19 cellular contexts compared by ENCODE assay signal in genomic region chr5:122885038-122885517, GRCh38.
"Had no signal": no experiment of that assay in that cellular context is flagged by ENCODE, and none has a peak within 500 bp of the region (broad histone marks: within the 10 kb centered on the region; RNA-seq: fewer than 3 reads in every experiment).

No MANE protein-coding gene starts in this region.

- H3K4me1 ChIP-seq: thyroid gland, upper lobe of right lung, vagina had no signal

- H3K27ac ChIP-seq: esophagus muscularis mucosa, heart left ventricle, right atrium auricular region, suprapubic skin, thyroid gland, upper lobe of right lung, vagina had no signal

- ATAC-seq: heart left ventricle; left colon; left ventricle myocardium superior; naive thymus-derived CD4-positive, alpha-beta T cell had no signal

- H3K27me3 ChIP-seq: esophagus muscularis mucosa, heart left ventricle, right atrium auricular region, suprapubic skin, thyroid gland, upper lobe of right lung, vagina had no signal

- H3K4me3 Mint-ChIP-seq: naive thymus-derived CD4-positive, alpha-beta T cell; nephron progenitor cell had no signal

- DNase-seq: effector memory CD4-positive, alpha-beta T cell; heart left ventricle; hippocampal formation; left colon; left ventricle myocardium superior; mesendoderm; naive thymus-derived CD4-positive, alpha-beta T cell; nephron progenitor cell; posterior cingulate gyrus; small intestine; stimulated activated CD4-positive, alpha-beta T cell treated with anti-CD3 and anti-CD28 coated beads, Interleukin-12 subunit alpha, Interleukin-12 subunit beta, amount 100 ng/mL, for 4 hours; stimulated activated naive CD4-positive, alpha-beta T cell; thyroid gland; upper lobe of right lung had no signal

- H3K36me3 Mint-ChIP-seq: naive thymus-derived CD4-positive, alpha-beta T cell had no signal

- H3K27ac Mint-ChIP-seq: naive thymus-derived CD4-positive, alpha-beta T cell had no signal

- H3K9me3 ChIP-seq: suprapubic skin, thyroid gland, upper lobe of right lung, vagina had no signal

- H3K4me3 ChIP-seq: esophagus muscularis mucosa, heart left ventricle, lung, right atrium auricular region, suprapubic skin, thyroid gland, upper lobe of right lung, vagina had no signal

- H3K27me3 Mint-ChIP-seq: naive thymus-derived CD4-positive, alpha-beta T cell had no signal

- H3K36me3 ChIP-seq: esophagus muscularis mucosa, heart left ventricle, right atrium auricular region, suprapubic skin, thyroid gland, upper lobe of right lung, vagina had no signal
